11 cellular contexts compared by ENCODE assay signal in genomic region chr4:3355266-3355748, GRCh38.
DNase-seq lines count a peak whose midpoint lies in the region; ATAC-seq lines count a peak whose summit lies in the region.
"Had no signal": no experiment of that assay in that cellular context is flagged by ENCODE, and none has a peak within 500 bp of the region (broad histone marks: within the 10 kb centered on the region; RNA-seq: fewer than 3 reads in every experiment).

No MANE protein-coding gene starts in this region.

- peaks cover 4% of the 10 kb centered on the region for H3K36me3 Mint-ChIP-seq in memory B cell

- no peak for DNase-seq in memory B cell (ENCODE audit: low spot score in 2 of 2)
- no peak for DNase-seq in putamen (ENCODE audit: low spot score)
- DNase-seq in NCI-H2227 treated with DMSO at 0.1 percent for 48 hours (lab: John Stamatoyannopoulos, UW): no peak
- no peak for DNase-seq in NCI-H1417 treated with DMSO at 0.1 percent for 48 hours (lab: John Stamatoyannopoulos, UW)
- DNase-seq: anterior cingulate cortex, GF-D8, NCI-H2029 treated with DMSO at 0.1 percent for 48 hours, Right ventricle myocardium superior had no signal

- peak overlapping the region; percentile 91 for H3K27ac Mint-ChIP-seq in memory B cell

- H3K9me3 Mint-ChIP-seq in memory B cell: peaks cover 5% of the 10 kb centered on the region

- peaks cover 15% of the 10 kb centered on the region for H3K4me1 Mint-ChIP-seq in memory B cell

- no peaks in the 10 kb centered on the region for H3K27me3 Mint-ChIP-seq in memory B cell

- H3K4me3 Mint-ChIP-seq in memory B cell: peak overlapping the region; percentile 81

- peak; percentile 74 for ATAC-seq in GM18520 (IDR thresholded peaks at IDR 0.05; ENCODE audit: unreplicated experiment)
- ATAC-seq in GM21423 (IDR thresholded peaks at IDR 0.05; ENCODE audit: unreplicated experiment): peak; percentile 95
- ATAC-seq in HG03439 (IDR thresholded peaks at IDR 0.05; ENCODE audit: unreplicated experiment): peak; percentile 76
- ATAC-seq in memory B cell (ENCODE audit: low read depth): peak; percentile 95
